In the genomic region with DNA sequence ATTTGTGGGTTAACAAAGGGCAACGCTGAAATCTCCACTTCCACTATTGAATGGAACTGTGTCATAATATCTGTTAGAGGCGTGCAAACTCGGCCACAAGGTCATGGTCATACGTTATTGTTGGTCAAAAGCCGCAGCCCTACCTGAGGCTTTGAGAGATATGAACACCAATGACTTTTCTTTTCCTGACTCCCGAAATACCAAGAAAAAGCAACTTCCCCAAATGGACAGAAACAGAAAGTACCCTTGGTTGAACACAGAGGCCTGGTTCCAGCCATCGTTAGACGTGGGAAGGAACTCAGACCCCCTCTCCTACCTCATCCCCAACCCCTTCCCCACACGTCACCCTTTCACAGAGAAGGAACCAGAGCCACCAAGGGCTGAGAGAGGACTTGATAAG, we compare ENCODE assay signal across 13 cellular contexts. TPM values are rescaled to one million over a fixed set of nuclear protein-coding genes. Genes with fewer than 3 reads are reported as not detected.
DNase-seq lines count a peak whose midpoint lies in the region; ATAC-seq and TF ChIP-seq lines count a peak whose summit lies in the region.
"Had no signal": no experiment of that assay in that cellular context is flagged by ENCODE, and none has a peak within 500 bp of the region (broad histone marks: within the 10 kb centered on the region; RNA-seq: fewer than 3 reads in every experiment).

No MANE protein-coding gene starts in this region.

- peaks cover 0 to 12% (median 0%) of the 10 kb centered on the region in 3 experiments for H3K9me3 ChIP-seq in naive thymus-derived CD4-positive, alpha-beta T cell (ENCODE audit: control insufficient read depth in 2 of 3, low read length in 3 of 3)
- no peaks in the 10 kb centered on the region for H3K9me3 ChIP-seq in PC-9 (ENCODE audit: insufficient read depth, low read depth)

- peaks cover 0 to 5% (median 4%) of the 10 kb centered on the region in 3 experiments for H3K36me3 ChIP-seq in naive thymus-derived CD4-positive, alpha-beta T cell (ENCODE audit: control insufficient read depth in 2 of 3, insufficient read depth in 3 of 3, low read length in 3 of 3)
- H3K36me3 ChIP-seq in PC-9 (ENCODE audit: low read depth) = no peaks in the 10 kb centered on the region
- H3K36me3 ChIP-seq: cardiac muscle cell had no signal

- H3K4me2 ChIP-seq in PC-9 = no peak overlapping the region

- H4K20me1 ChIP-seq in PC-9 (ENCODE audit: insufficient read depth) = no peaks in the 10 kb centered on the region

- no peaks in the 10 kb centered on the region for H3K79me2 ChIP-seq in PC-9 (ENCODE audit: low read depth)

- H3K4me3 ChIP-seq in HL-60 (replicated peaks; ENCODE audit: insufficient read depth, low read length) (peak overlapping the region; percentile 79), PC-9 (no peak overlapping the region)
- H3K4me3 ChIP-seq in naive thymus-derived CD4-positive, alpha-beta T cell (ENCODE audit: low read length) = no peak overlapping the region
- H3K4me3 ChIP-seq: cardiac muscle cell, SK-N-MC had no signal

- peaks cover 74% of the 10 kb centered on the region for H3K4me1 Mint-ChIP-seq in CD14-positive monocyte
- peaks cover 48% of the 10 kb centered on the region for H3K4me1 Mint-ChIP-seq in activated CD8-positive, alpha-beta T cell treated with anti-CD3 and anti-CD28 coated beads, Interleukin-2, amount 10 ng/mL, durations not matched to agents 7 days and 5 days (ENCODE audit: low read depth)
- peaks cover 21 to 43% (median 35%) of the 10 kb centered on the region in 7 donors for H3K4me1 Mint-ChIP-seq in naive thymus-derived CD4-positive, alpha-beta T cell

- peaks cover 26% of the 10 kb centered on the region in 2 donors for H3K4me1 ChIP-seq in naive thymus-derived CD4-positive, alpha-beta T cell (ENCODE audit: control insufficient read depth in 2 of 2, insufficient read depth in 2 of 2, low read length in 2 of 2)
- H3K4me1 ChIP-seq in PC-9 (replicated peaks; ENCODE audit: insufficient read depth) = no peaks in the 10 kb centered on the region

- intact Hi-C loops in CD14-positive monocyte (cut with micrococcal nuclease) = loop anchor here in 1 of 2 donors (2.0 kb wide), 1 partner anchor 52 kb away; no protein-coding TSS in a partner anchor
- intact Hi-C loops in naive thymus-derived CD4-positive, alpha-beta T cell (cut with micrococcal nuclease) = loop anchor here (5.0 to 10.0 kb wide), 3 partner anchors 35 to 582 kb away; a partner anchor contains a TSS
- intact Hi-C loops in PC-9 (cut with micrococcal nuclease; ENCODE audit: unreplicated experiment) = no loop called here

- no peak overlapping the region for H2AFZ ChIP-seq in PC-9

- no peak for TF ChIP-seq CTCF in CD14-positive monocyte (IDR thresholded peaks at IDR 0.05)
- TF ChIP-seq CTCF in HL-60 (IDR thresholded peaks at IDR 0.05; ENCODE audit: insufficient read depth, low read length) = no peak
- no peak for TF ChIP-seq CTCF in PC-9 (conservative IDR thresholded peaks at IDR 0.05)

- H3K27ac ChIP-seq in HL-60 (replicated peaks) (peak overlapping the region; percentile 96), PC-9 (no peak overlapping the region)
- H3K27ac ChIP-seq in naive thymus-derived CD4-positive, alpha-beta T cell (ENCODE audit: low read depth, low read length) = no peak overlapping the region
- H3K27ac ChIP-seq: cardiac muscle cell, SK-N-MC had no signal

- peaks cover 0 to 2% (median 1%) of the 10 kb centered on the region in 7 donors for H3K9me3 Mint-ChIP-seq in CD14-positive monocyte
- H3K9me3 Mint-ChIP-seq in activated CD8-positive, alpha-beta T cell treated with anti-CD3 and anti-CD28 coated beads, Interleukin-2, amount 10 ng/mL, durations not matched to agents 7 days and 5 days (ENCODE audit: insufficient read depth) = peaks cover 18% of the 10 kb centered on the region
- peaks cover 7 to 48% (median 16%) of the 10 kb centered on the region in 11 donors for H3K9me3 Mint-ChIP-seq in naive thymus-derived CD4-positive, alpha-beta T cell

- no peak for ATAC-seq in activated CD8-positive, alpha-beta T cell treated with anti-CD3 and anti-CD28 coated beads, Interleukin-2, amount 10 ng/mL, durations not matched to agents 7 days and 5 days
- ATAC-seq in naive thymus-derived CD4-positive, alpha-beta T cell = peak; percentile 10

- no TSS peak for BruUV-seq in PC-9 (replicated peaks; lab: Mats Ljungman, UMichigan)

- H3F3A ChIP-seq in PC-9 (ENCODE audit: insufficient read depth, low read depth) = no peaks in the 10 kb centered on the region

- H3K4me3 Mint-ChIP-seq in CD14-positive monocyte = peak overlapping the region; percentile 100
- peak overlapping the region; percentile 99 for H3K4me3 Mint-ChIP-seq in activated CD8-positive, alpha-beta T cell treated with anti-CD3 and anti-CD28 coated beads, Interleukin-2, amount 10 ng/mL, durations not matched to agents 7 days and 5 days
- H3K4me3 Mint-ChIP-seq in naive thymus-derived CD4-positive, alpha-beta T cell = peak overlapping the region; percentile 50 to 99 (median 90)

- H3K27ac Mint-ChIP-seq in CD14-positive monocyte = peak overlapping the region; percentile 97 to 99 (median 98)
- no peak overlapping the region for H3K27ac Mint-ChIP-seq in activated CD8-positive, alpha-beta T cell treated with anti-CD3 and anti-CD28 coated beads, Interleukin-2, amount 10 ng/mL, durations not matched to agents 7 days and 5 days
- H3K27ac Mint-ChIP-seq in naive thymus-derived CD4-positive, alpha-beta T cell = peak overlapping the region in 8 of 9 donors; percentile 22 to 91 (median 48)

- peak; percentile 81 for DNase-seq in CD14-positive monocyte (ENCODE audit: low spot score)
- DNase-seq in HL-60 (ENCODE audit: low read depth in 1 of 2, low spot score in 1 of 2) = peak in 1 of 2 experiments; percentile 78
- DNase-seq in activated CD8-positive, alpha-beta T cell treated with anti-CD3 and anti-CD28 coated beads, Interleukin-2, amount 10 ng/mL, durations not matched to agents 7 days and 5 days = no peak
- DNase-seq in naive thymus-derived CD4-positive, alpha-beta T cell = no peak
- no peak for DNase-seq in stimulated activated CD8-positive, alpha-beta memory T cell treated with anti-CD3 and anti-CD28 coated beads, Interleukin-4, amount 100 ng/mL, for 48 hours
- DNase-seq in KG1 (lab: John Stamatoyannopoulos, UW) = no peak
- DNase-seq in NCI-H1105 (lab: John Stamatoyannopoulos, UW) = no peak
- no peak for DNase-seq in PC-9
- DNase-seq: IMR-90, islet precursor cell had no signal

- H3K27me3 ChIP-seq in HL-60 (ENCODE audit: insufficient read depth, poor library complexity, severe bottlenecking) (no peaks in the 10 kb centered on the region), PC-9 (ENCODE audit: insufficient read depth, low read depth) (peaks cover 9% of the 10 kb centered on the region; the same call in 1 of the 2 replicates)
- H3K27me3 ChIP-seq in naive thymus-derived CD4-positive, alpha-beta T cell (ENCODE audit: control insufficient read depth in 2 of 2, insufficient read depth in 2 of 2, low read length in 2 of 2) = no peaks in the 10 kb centered on the region

- no peaks in the 10 kb centered on the region for H3K9me2 ChIP-seq in PC-9 (ENCODE audit: insufficient read depth)

- peaks cover 0 to 2% (median 2%) of the 10 kb centered on the region in 3 donors for H3K27me3 Mint-ChIP-seq in CD14-positive monocyte (ENCODE audit: low read depth in 3 of 3)
- no peaks in the 10 kb centered on the region for H3K27me3 Mint-ChIP-seq in activated CD8-positive, alpha-beta T cell treated with anti-CD3 and anti-CD28 coated beads, Interleukin-2, amount 10 ng/mL, durations not matched to agents 7 days and 5 days (ENCODE audit: low read depth)
- no peaks in the 10 kb centered on the region for H3K27me3 Mint-ChIP-seq in naive thymus-derived CD4-positive, alpha-beta T cell

- CTCF ChIA-PET in activated CD8-positive, alpha-beta T cell treated with anti-CD3 and anti-CD28 coated beads, Interleukin-2, amount 10 ng/mL, durations not matched to agents 7 days and 5 days (lab: Charles Lee) = no interaction called here
- CTCF ChIA-PET in naive thymus-derived CD4-positive, alpha-beta T cell (lab: Charles Lee) = no interaction called here
- CTCF ChIA-PET in PC-9 (lab: Charles Lee) = no interaction called here

- peaks cover 24 to 36% of the 10 kb centered on the region in 2 donors for H3K36me3 Mint-ChIP-seq in CD14-positive monocyte
- H3K36me3 Mint-ChIP-seq in activated CD8-positive, alpha-beta T cell treated with anti-CD3 and anti-CD28 coated beads, Interleukin-2, amount 10 ng/mL, durations not matched to agents 7 days and 5 days (ENCODE audit: low read depth) = peaks cover 48% of the 10 kb centered on the region
- peaks cover 16 to 37% (median 19%) of the 10 kb centered on the region in 5 donors for H3K36me3 Mint-ChIP-seq in naive thymus-derived CD4-positive, alpha-beta T cell

- POLR2A ChIA-PET in activated CD8-positive, alpha-beta T cell treated with anti-CD3 and anti-CD28 coated beads, Interleukin-2, amount 10 ng/mL, durations not matched to agents 7 days and 5 days (lab: Charles Lee) = no interaction called here
- POLR2A ChIA-PET in naive thymus-derived CD4-positive, alpha-beta T cell (lab: Charles Lee) = no interaction called here
- POLR2A ChIA-PET in PC-9 (lab: Charles Lee; ENCODE audit: unreplicated experiment) = no interaction called here

RNA-seq across cellular contexts. Expression of a gene that starts 1.4 kb away (rescaled TPM):
- 10 to 100 TPM; 32.1 to 47.5 TPM for polyA plus RNA-seq in CD14-positive monocyte
- 10 to 100 TPM; 73.9 to 77.9 TPM for total RNA-seq in activated CD8-positive, alpha-beta T cell treated with anti-CD3 and anti-CD28 coated beads, Interleukin-2, amount 10 ng/mL, durations not matched to agents 7 days and 5 days
- total RNA-seq in naive thymus-derived CD4-positive, alpha-beta T cell = 100 to 1,000 TPM in 2 of 5 experiments, 10 to 100 TPM in 3; 73.5 to 231 (median 77.6) TPM
- polyA plus RNA-seq in naive thymus-derived CD4-positive, alpha-beta T cell = 10 to 100 TPM; 18.0 to 47.6 TPM
- not detected in 2 replicates for total RNA-seq in PC-9 (2021)
- total RNA-seq: IMR-90, pulmonary artery endothelial cell had no signal
- polyA plus RNA-seq: IMR-90 had no signal

RNA-seq across cellular contexts. Expression of a gene that starts 54.4 kb away (rescaled TPM):
- polyA plus RNA-seq in CD14-positive monocyte = under 1 TPM in 1 of 2 donors, not detected in 1; 0.03 TPM
- total RNA-seq in activated CD8-positive, alpha-beta T cell treated with anti-CD3 and anti-CD28 coated beads, Interleukin-2, amount 10 ng/mL, durations not matched to agents 7 days and 5 days = not detected
- total RNA-seq in naive thymus-derived CD4-positive, alpha-beta T cell = under 1 TPM in 3 of 5 experiments, not detected in 2; 0.07 to 0.12 (median 0.11) TPM
- not detected for polyA plus RNA-seq in naive thymus-derived CD4-positive, alpha-beta T cell
- total RNA-seq in PC-9 (2021) = 17.7 and 24.5 TPM in 2 replicates

Comparison
In these comparisons a context has a peak if more than half of its experiments do, and no peak if none do; other contexts are left out.
1. RNA of a gene that starts 1.4 kb away (total RNA-seq): 73.9 to 77.9 TPM in activated CD8-positive, alpha-beta T cell treated with anti-CD3 and anti-CD28 coated beads, Interleukin-2, amount 10 ng/mL, durations not matched to agents 7 days and 5 days and 73.5 to 231 TPM in naive thymus-derived CD4-positive, alpha-beta T cell; not detected in PC-9; every median in the first group is over 10 times any median in the second.
2. RNA of a gene that starts 54.4 kb away (total RNA-seq): 17.7 to 24.5 TPM in PC-9; 0.07 to 0.12 TPM in naive thymus-derived CD4-positive, alpha-beta T cell and not detected in activated CD8-positive, alpha-beta T cell treated with anti-CD3 and anti-CD28 coated beads, Interleukin-2, amount 10 ng/mL, durations not matched to agents 7 days and 5 days; every median in the first group is over 10 times any median in the second.
3. Peak in every context shown above with its lines, with median percentiles within 50 percentile points of each other: H3K4me3 Mint-ChIP-seq.